In genomic region chr3:192902481-192903023, GRCh38 we compare ENCODE assay signal across 26 cellular contexts. TPM values are rescaled to one million over a fixed set of nuclear protein-coding genes. Genes with fewer than 3 reads are reported as not detected.
DNase-seq lines count a peak whose midpoint lies in the region; ATAC-seq, FAIRE-seq and TF ChIP-seq lines count a peak whose summit lies in the region.
"Had no signal": no experiment of that assay in that cellular context is flagged by ENCODE, and none has a peak within 500 bp of the region (broad histone marks: within the 10 kb centered on the region; RNA-seq: fewer than 3 reads in every experiment).

No MANE protein-coding gene starts in this region.

- H3K79me2 ChIP-seq in hepatocyte = peaks cover 79% of the 10 kb centered on the region

- ATAC-seq in A549 = no peak
- no peak for ATAC-seq in T-helper 17 cell
- ATAC-seq: CD8-positive, alpha-beta T cell; lower lobe of right lung; natural killer cell had no signal

- no peak for FAIRE-seq in A549 (lab: Jason Lieb, UNC)
- FAIRE-seq: kidney had no signal

- H4K20me1 ChIP-seq in hepatocyte (ENCODE audit: insufficient read depth, poor library complexity, severe bottlenecking) = no peaks in the 10 kb centered on the region

- H3K4me3 Mint-ChIP-seq in T-helper 17 cell = no peak overlapping the region
- H3K4me3 Mint-ChIP-seq: activated CD4-positive, alpha-beta memory T cell treated with anti-CD3 and anti-CD28 coated beads, Interleukin-2, amount 10 ng/mL, durations not matched to agents 7 days and 5 days; activated naive CD8-positive, alpha-beta T cell; B cell; CD8-positive, alpha-beta T cell; natural killer cell had no signal

- H3K27ac ChIP-seq in A549 (peak overlapping the region; percentile 46 to 76; a peak in 3 of 6 replicates), hepatocyte (peak overlapping the region; percentile 67), thyroid gland (no peak overlapping the region)
- H3K27ac ChIP-seq: HL-60, lower lobe of right lung, upper lobe of left lung had no signal

- H3K4me2 ChIP-seq in A549 = peak overlapping the region; percentile 26; the same call in 1 of the 3 replicates
- H3K4me2 ChIP-seq in hepatocyte = peak overlapping the region; percentile 15

- peaks cover 29% of the 10 kb centered on the region for H3K4me1 Mint-ChIP-seq in T-helper 17 cell
- H3K4me1 Mint-ChIP-seq: B cell had no signal

- WGBS in A549 (ENCODE audit: missing lambda C conversion rate) = 89% methylated on average over 6 of the region's 6 CpGs
- 64% methylated on average over 6 of the region's 6 CpGs for WGBS in hepatocyte (ENCODE audit: low lambda C conversion rate, missing lambda C conversion rate)
- 93 to 94% methylated on average over 6 of the region's 6 CpGs for WGBS in thyroid gland, 2 donors

- intact Hi-C loops in thyroid gland (cut with DNase I) = no loop called here

- H3K4me1 ChIP-seq in A549 = peaks cover 53% of the 10 kb centered on the region
- H3K4me1 ChIP-seq in hepatocyte (ENCODE audit: insufficient read depth) = peaks cover 24% of the 10 kb centered on the region
- no peaks in the 10 kb centered on the region for H3K4me1 ChIP-seq in thyroid gland
- H3K4me1 ChIP-seq: upper lobe of left lung had no signal

- TF ChIP-seq POLR2A in A549 (IDR thresholded peaks at IDR 0.05; ENCODE audit: low read length) (no peak), thyroid gland (IDR thresholded peaks at IDR 0.05) (no peak)

- H3K27ac Mint-ChIP-seq in T-helper 17 cell = peak overlapping the region; percentile 82
- H3K27ac Mint-ChIP-seq: activated naive CD8-positive, alpha-beta T cell; B cell; CD8-positive, alpha-beta T cell; natural killer cell had no signal

- no peak for TF ChIP-seq CTCF in A549 (IDR thresholded peaks at IDR 0.05)
- no peak for TF ChIP-seq CTCF in hepatocyte (IDR thresholded peaks at IDR 0.05; ENCODE audit: poor library complexity)
- no peak for TF ChIP-seq CTCF in thyroid gland (IDR thresholded peaks at IDR 0.05)

- DNase-seq in A549 (ENCODE audit: low read depth in 1 of 2, low spot score in 1 of 2) = no peak
- peak; percentile 16 for DNase-seq in HT-29 (ENCODE audit: low spot score)
- no peak for DNase-seq in T-helper 17 cell
- peak; percentile 58 for DNase-seq in hepatocyte (ENCODE audit: low spot score)
- DNase-seq in activated effector memory CD4-positive, alpha-beta T cell treated with Interleukin-2 at 50 U/mL for 16 hours = no peak
- DNase-seq in thyroid gland = no peak
- no peak for DNase-seq in NCI-H1048 (lab: John Stamatoyannopoulos, UW)
- no peak for DNase-seq in COR-L47 (lab: John Stamatoyannopoulos, UW)
- DNase-seq: activated CD4-positive, alpha-beta memory T cell treated with anti-CD3 and anti-CD28 coated beads, Interleukin-2, amount 10 ng/mL, durations not matched to agents 7 days and 5 days; CD8-positive, alpha-beta T cell; central memory CD4-positive, alpha-beta T cell; dermis blood vessel endothelial cell; GOT3; kidney; lower lobe of right lung; natural killer cell; NCI-H1105; NCI-H2029 treated with DMSO at 0.1 percent for 48 hours; NCI-H226; retina; SHP77; stimulated activated CD4-positive, alpha-beta T cell treated with anti-CD3 and anti-CD28 coated beads, Interleukin-2, amount 100 ng/mL, for 48 hours; upper lobe of left lung had no signal

- H3K36me3 Mint-ChIP-seq in T-helper 17 cell (ENCODE audit: low read depth) = no peaks in the 10 kb centered on the region
- H3K36me3 Mint-ChIP-seq: activated naive CD8-positive, alpha-beta T cell; CD8-positive, alpha-beta T cell; natural killer cell had no signal

- H3K27me3 ChIP-seq in hepatocyte (no peaks in the 10 kb centered on the region), thyroid gland (no peaks in the 10 kb centered on the region)
- H3K27me3 ChIP-seq: upper lobe of left lung had no signal

- CTCF ChIA-PET in A549 (lab: Yijun Ruan, JAX) = interaction anchor here (0.7 to 1.4 kb wide), 3 partner anchors 56 to 139 kb away, joined by 3 read pairs; no protein-coding TSS in a partner anchor

- TF ChIP-seq EP300 in A549 (IDR thresholded peaks at IDR 0.05) = no peak

- H3K36me3 ChIP-seq in hepatocyte (replicated peaks; ENCODE audit: insufficient read depth, low read depth) = no peaks in the 10 kb centered on the region
- no peaks in the 10 kb centered on the region for H3K36me3 ChIP-seq in thyroid gland
- H3K36me3 ChIP-seq: lower lobe of right lung, upper lobe of left lung had no signal

- peaks cover 4% of the 10 kb centered on the region; the same call in 1 of the 3 replicates for H3K9me3 ChIP-seq in A549
- H3K9me3 ChIP-seq in T-helper 17 cell (ENCODE audit: control insufficient read depth, low read length, poor library complexity, severe bottlenecking) = no peaks in the 10 kb centered on the region
- no peaks in the 10 kb centered on the region for H3K9me3 ChIP-seq in hepatocyte (ENCODE audit: low read depth)
- no peaks in the 10 kb centered on the region for H3K9me3 ChIP-seq in thyroid gland
- H3K9me3 ChIP-seq: lower lobe of right lung, upper lobe of left lung had no signal

- no peaks in the 10 kb centered on the region for H3K27me3 Mint-ChIP-seq in T-helper 17 cell
- H3K27me3 Mint-ChIP-seq: activated CD4-positive, alpha-beta memory T cell treated with anti-CD3 and anti-CD28 coated beads, Interleukin-2, amount 10 ng/mL, durations not matched to agents 7 days and 5 days; activated naive CD8-positive, alpha-beta T cell had no signal

- no peak for TF ChIP-seq RAD21 in A549 (conservative IDR thresholded peaks at IDR 0.05 in 1 of 2, IDR thresholded peaks at IDR 0.05 in 1 of 2)

- POLR2A ChIA-PET in A549 (lab: Yijun Ruan, JAX) = no interaction called here

- no peaks in the 10 kb centered on the region for H3K9me2 ChIP-seq in hepatocyte (replicated peaks; ENCODE audit: insufficient read depth)

- H3K4me3 ChIP-seq in A549 = no peak overlapping the region
- no peak overlapping the region for H3K4me3 ChIP-seq in hepatocyte
- no peak overlapping the region for H3K4me3 ChIP-seq in thyroid gland (replicated peaks in 1 of 3)
- H3K4me3 ChIP-seq: lower lobe of right lung, upper lobe of left lung had no signal

- H2AFZ ChIP-seq in hepatocyte = no peak overlapping the region

TF ChIP-seq in A549, 52 proteins besides CTCF, POLR2A, EP300 and RAD21:
- TF ChIP-seq HOXB13 (CRISPR knock-in tag; IDR thresholded peaks at IDR 0.05; ENCODE audit: low read depth) (no peak), CHD4 (IDR thresholded peaks at IDR 0.05; ENCODE audit: borderline replicate concordance) (no peak), MAX (IDR thresholded peaks at IDR 0.05) (no peak), RNF2 (IDR thresholded peaks at IDR 0.05; ENCODE audit: borderline replicate concordance, low read depth) (no peak), CEBPB (IDR thresholded peaks at IDR 0.05) (no peak), SMC3 (IDR thresholded peaks at IDR 0.05) (no peak)

RNA-seq across cellular contexts. Expression of gene MB21D2, which starts 15.1 kb away (rescaled TPM):
- polyA plus RNA-seq in A549 (2011; rRNA removed) (6.6 and 7.5 TPM in 2 replicates), A549 (2017; fragmentation: RNase III; extraction: RNeasy Plus Mini Kit Qiagen cat#74134 plus additional on column Dnase treatment) (4.8 to 5.5 TPM (median 5.4 TPM) in 3 replicates), hepatocyte (7.6 and 9.1 TPM in 2 replicates)
- 3.3 and 4.3 TPM in 2 replicates for polyA plus RNA-seq in A549 (2012; cell fraction: cytosol; rRNA removed)
- 4.5 and 5.0 TPM in 2 replicates for polyA plus RNA-seq in A549 (2012; cell fraction: nucleus; rRNA removed)
- 12.8 and 14.4 TPM in 2 replicates for polyA minus RNA-seq in A549 (2011; rRNA and poly(A)+ RNA removed)
- 3.0 and 4.3 TPM in 2 replicates for total RNA-seq in HT-29 (2014; rRNA removed; shearing (Covaris generic))
- total RNA-seq in T-helper 17 cell (10 to 100 TPM; 10.1 to 12.3 TPM), hepatocyte (22.1 and 23.0 TPM in 2 replicates), thyroid gland (1 to 10 TPM; 3.4 to 5.2 (median 3.9) TPM)

Comparison
In these comparisons a context has a peak if more than half of its experiments do, and no peak if none do; other contexts are left out.
1. DNase-seq: peak in HT-29 (single experiment) and hepatocyte (single experiment); none in A549 (0 of 2), T-helper 17 cell (0 of 3), activated effector memory CD4-positive, alpha-beta T cell treated with Interleukin-2 at 50 U/mL for 16 hours (single experiment), thyroid gland (0 of 2), NCI-H1048 (single experiment) and COR-L47 (single experiment).
2. H3K27ac ChIP-seq: peak in A549 (2 of 2) and hepatocyte (single experiment); none in thyroid gland (0 of 3).